22 cellular contexts compared by ENCODE assay signal in genomic region chr13:72804301-72804700, GRCh38. TPM values are rescaled to one million over a fixed set of nuclear protein-coding genes. Genes with fewer than 3 reads are reported as not detected.
DNase-seq lines count a peak whose midpoint lies in the region; ATAC-seq and TF ChIP-seq lines count a peak whose summit lies in the region.
"Had no signal": no experiment of that assay in that cellular context is flagged by ENCODE, and none has a peak within 500 bp of the region (broad histone marks: within the 10 kb centered on the region; RNA-seq: fewer than 3 reads in every experiment).

No MANE protein-coding gene starts in this region.

- H3K27me3 Mint-ChIP-seq in T-helper 2 cell treated with Interferon-gamma antibody and Interleukin-4, amounts not matched to agents 5 μg/mL and 100 μg/mL, for 36 hours (ENCODE audit: low read depth) = no peaks in the 10 kb centered on the region
- H3K27me3 Mint-ChIP-seq in CD4-positive, CD25-positive, alpha-beta regulatory T cell = no peaks in the 10 kb centered on the region
- H3K27me3 Mint-ChIP-seq in GM23338 (ENCODE audit: insufficient read depth, low read depth, poor library complexity) = no peaks in the 10 kb centered on the region
- H3K27me3 Mint-ChIP-seq: IgD-negative memory B cell had no signal

- no peak overlapping the region for H2BK5ac ChIP-seq in mesendoderm (ENCODE audit: low read length)

- H2BK15ac ChIP-seq in mesendoderm (replicated peaks; ENCODE audit: low read depth) = no peak overlapping the region

- TF ChIP-seq CTCF in GM23338 (conservative IDR thresholded peaks at IDR 0.05; ENCODE audit: low read depth in 2 of 2) = no peak

- no peaks in the 10 kb centered on the region for H3K79me1 ChIP-seq in mesendoderm (ENCODE audit: low read length)

- H3K4me3 Mint-ChIP-seq in T-helper 2 cell treated with Interferon-gamma antibody and Interleukin-4, amounts not matched to agents 5 μg/mL and 100 μg/mL, for 36 hours = no peak overlapping the region
- H3K4me3 Mint-ChIP-seq in CD4-positive, CD25-positive, alpha-beta regulatory T cell = no peak overlapping the region
- H3K4me3 Mint-ChIP-seq in GM23338 = no peak overlapping the region
- H3K4me3 Mint-ChIP-seq: IgD-negative memory B cell had no signal

- no peaks in the 10 kb centered on the region for H3F3A ChIP-seq in GM23338 (replicated peaks; ENCODE audit: low read depth)

- no peaks in the 10 kb centered on the region for H3K9me2 ChIP-seq in GM23338 (ENCODE audit: insufficient read depth)

- H4K20me1 ChIP-seq in GM23338 (replicated peaks; ENCODE audit: insufficient read depth) = no peaks in the 10 kb centered on the region

- H3K79me2 ChIP-seq in GM23338 (replicated peaks; ENCODE audit: insufficient read depth) (no peaks in the 10 kb centered on the region), mesendoderm (ENCODE audit: control insufficient read depth, insufficient read depth, low read length) (no peaks in the 10 kb centered on the region)

- no peak overlapping the region for H3K56ac ChIP-seq in mesendoderm (ENCODE audit: low read length)

- H3K4me1 Mint-ChIP-seq in T-helper 2 cell treated with Interferon-gamma antibody and Interleukin-4, amounts not matched to agents 5 μg/mL and 100 μg/mL, for 36 hours (ENCODE audit: low read depth) = no peaks in the 10 kb centered on the region
- H3K4me1 Mint-ChIP-seq in CD4-positive, CD25-positive, alpha-beta regulatory T cell = peaks cover 0 to 25% (median 11%) of the 10 kb centered on the region in 4 donors
- H3K4me1 Mint-ChIP-seq in GM23338 = no peaks in the 10 kb centered on the region
- H3K4me1 Mint-ChIP-seq: IgD-negative memory B cell had no signal

- H3K36me3 Mint-ChIP-seq in T-helper 2 cell treated with Interferon-gamma antibody and Interleukin-4, amounts not matched to agents 5 μg/mL and 100 μg/mL, for 36 hours (ENCODE audit: low read depth) = peaks cover 33% of the 10 kb centered on the region
- H3K36me3 Mint-ChIP-seq in CD4-positive, CD25-positive, alpha-beta regulatory T cell = peaks cover 38% of the 10 kb centered on the region
- peaks cover 23% of the 10 kb centered on the region; the same call in 2 of the 3 replicates for H3K36me3 Mint-ChIP-seq in GM23338 (ENCODE audit: low read depth)

- H4K5ac ChIP-seq in mesendoderm (ENCODE audit: low read length) = no peak overlapping the region

- DNase-seq in T-helper 2 cell treated with Interferon-gamma antibody and Interleukin-4, amounts not matched to agents 5 μg/mL and 100 μg/mL, for 36 hours (ENCODE audit: low spot score) = no peak
- DNase-seq in T-helper 2 cell = no peak
- DNase-seq in CD4-positive, CD25-positive, alpha-beta regulatory T cell = no peak
- no peak for DNase-seq in GM23338 (ENCODE audit: low spot score)
- peak; percentile 85 for DNase-seq in mesendoderm
- DNase-seq in NCI-H748 treated with DMSO at 0.1 percent for 48 hours (lab: John Stamatoyannopoulos, UW) = no peak
- no peak for DNase-seq in occipital lobe (lab: John Stamatoyannopoulos, UW)
- DNase-seq in stimulated activated naive CD4-positive, alpha-beta T cell treated with Interleukin-2 at 50 U/mL for 16 hours (lab: John Stamatoyannopoulos, UW) = no peak
- DNase-seq: ACHN; EL; MV-4-11; NCI-H1105 treated with DMSO at 0.1 percent for 48 hours; NCI-H2029 treated with DMSO at 0.1 percent for 48 hours; NCI-H226; NCI-H510A treated with DMSO at 0.1 percent for 48 hours; NCI-H774; NK-92 treated with Interleukin-12 subunit alpha and Interleukin-12 subunit beta, amount 100 ng/mL, for 24 hours; SHP77 treated with DMSO at 0.1 percent for 48 hours had no signal

- no peaks in the 10 kb centered on the region for H3K9me3 Mint-ChIP-seq in T-helper 2 cell treated with Interferon-gamma antibody and Interleukin-4, amounts not matched to agents 5 μg/mL and 100 μg/mL, for 36 hours
- peaks cover 0 to 2% (median 0%) of the 10 kb centered on the region in 7 donors for H3K9me3 Mint-ChIP-seq in CD4-positive, CD25-positive, alpha-beta regulatory T cell
- H3K9me3 Mint-ChIP-seq in GM23338 = no peaks in the 10 kb centered on the region

- H3K27me3 ChIP-seq in CD4-positive, CD25-positive, alpha-beta regulatory T cell (ENCODE audit: control insufficient read depth, insufficient read depth, low read length) = no peaks in the 10 kb centered on the region
- H3K27me3 ChIP-seq in GM23338 (ENCODE audit: insufficient read depth) = no peaks in the 10 kb centered on the region
- H3K27me3 ChIP-seq in mesendoderm (ENCODE audit: insufficient read depth, low read length, poor library complexity) = no peaks in the 10 kb centered on the region
- H3K27me3 ChIP-seq: BLaER1 had no signal

- H3K4ac ChIP-seq in mesendoderm (ENCODE audit: low read depth, low read length) = no peak overlapping the region

- H3K4me1 ChIP-seq in CD4-positive, CD25-positive, alpha-beta regulatory T cell (ENCODE audit: control insufficient read depth, insufficient read depth, low read length, poor library complexity, severe bottlenecking) = peaks cover 3% of the 10 kb centered on the region
- H3K4me1 ChIP-seq in GM23338 (ENCODE audit: insufficient read depth) = no peaks in the 10 kb centered on the region
- no peaks in the 10 kb centered on the region for H3K4me1 ChIP-seq in mesendoderm (ENCODE audit: control insufficient read depth, low read depth, low read length)
- H3K4me1 ChIP-seq: BLaER1 had no signal

- no peak overlapping the region for H2AK5ac ChIP-seq in mesendoderm (ENCODE audit: low read length)

- H2BK120ac ChIP-seq in mesendoderm (ENCODE audit: low read depth, low read length) = no peak overlapping the region

- peaks cover 34% of the 10 kb centered on the region for H3K36me3 ChIP-seq in CD4-positive, CD25-positive, alpha-beta regulatory T cell (ENCODE audit: control insufficient read depth, insufficient read depth, low read length)
- H3K36me3 ChIP-seq in GM23338 (ENCODE audit: insufficient read depth) (no peaks in the 10 kb centered on the region), mesendoderm (ENCODE audit: control insufficient read depth, insufficient read depth, low read length) (no peaks in the 10 kb centered on the region)

- ATAC-seq in CD4-positive, CD25-positive, alpha-beta regulatory T cell (ENCODE audit: low read depth in 2 of 2) = no peak
- no peak for ATAC-seq in GM23338

- no peak overlapping the region for H4K8ac ChIP-seq in mesendoderm (ENCODE audit: low read depth, low read length)

- H3K9ac ChIP-seq in mesendoderm (ENCODE audit: low read length) = no peak overlapping the region
- H3K9ac ChIP-seq: BLaER1 had no signal

- H3K4me3 ChIP-seq in CD4-positive, CD25-positive, alpha-beta regulatory T cell (ENCODE audit: low read depth, low read length) = no peak overlapping the region
- H3K4me3 ChIP-seq in GM23338 (no peak overlapping the region), mesendoderm (ENCODE audit: low read length) (no peak overlapping the region)
- H3K4me3 ChIP-seq: BLaER1 had no signal

- no peak overlapping the region for H3K23ac ChIP-seq in mesendoderm (ENCODE audit: low read length)

- H3K9me3 ChIP-seq in CD4-positive, CD25-positive, alpha-beta regulatory T cell (ENCODE audit: control insufficient read depth in 2 of 2, low read length in 2 of 2) = no peaks in the 10 kb centered on the region
- H3K9me3 ChIP-seq: BLaER1 had no signal

- no peak overlapping the region for H3K18ac ChIP-seq in mesendoderm (ENCODE audit: low read length)

- no peak overlapping the region for H3K27ac ChIP-seq in CD4-positive, CD25-positive, alpha-beta regulatory T cell (ENCODE audit: insufficient read depth, low read length, poor library complexity, severe bottlenecking)
- H3K27ac ChIP-seq in GM23338 (ENCODE audit: low read depth) = no peak overlapping the region
- H3K27ac ChIP-seq in mesendoderm (ENCODE audit: low read depth, low read length) = no peak overlapping the region
- H3K27ac ChIP-seq: 22Rv1, BLaER1, RWPE1 had no signal

- WGBS in mesendoderm (ENCODE audit: extremely low coverage, insufficient coverage, low lambda C conversion rate) = no CpG with 5 or more reads among the region's 1 CpG

- H3K4me2 ChIP-seq in GM23338 = no peak overlapping the region
- H3K4me2 ChIP-seq in mesendoderm (ENCODE audit: low read length) = no peak overlapping the region
- H3K4me2 ChIP-seq: BLaER1 had no signal

- no peak overlapping the region for H2AFZ ChIP-seq in GM23338

- H3K27ac Mint-ChIP-seq in T-helper 2 cell treated with Interferon-gamma antibody and Interleukin-4, amounts not matched to agents 5 μg/mL and 100 μg/mL, for 36 hours = peak overlapping the region; percentile 4
- peak overlapping the region; percentile 17 to 68 (median 33) for H3K27ac Mint-ChIP-seq in CD4-positive, CD25-positive, alpha-beta regulatory T cell
- peak overlapping the region; percentile 53; the same call in 1 of the 2 replicates for H3K27ac Mint-ChIP-seq in GM23338
- H3K27ac Mint-ChIP-seq: IgD-negative memory B cell had no signal

TF ChIP-seq in GM23338, 12 proteins besides CTCF, POLR2A, EP300 and RAD21 (continues in another document):
- no peak for TF ChIP-seq ZNF114 (CRISPR knock-in tag; IDR thresholded peaks at IDR 0.05)
- TF ChIP-seq ZNF331 (CRISPR knock-in tag; IDR thresholded peaks at IDR 0.05; ENCODE audit: low read depth) = no peak
- TF ChIP-seq JUNB (IDR thresholded peaks at IDR 0.05; ENCODE audit: unreplicated experiment) = no peak
- no peak for TF ChIP-seq ETS1 (IDR thresholded peaks at IDR 0.05)
- TF ChIP-seq POLR2AphosphoS5 (IDR thresholded peaks at IDR 0.05; ENCODE audit: low read depth) = no peak
- no peak for TF ChIP-seq CREB1 (CRISPR knock-in tag; IDR thresholded peaks at IDR 0.05; ENCODE audit: low read depth)
- TF ChIP-seq EZH2 (IDR thresholded peaks at IDR 0.05; ENCODE audit: low read depth, unreplicated experiment) = no peak

RNA-seq across cellular contexts. Expression of gene PIBF1, which starts 22.4 kb away (rescaled TPM):
- total RNA-seq in CD4-positive, CD25-positive, alpha-beta regulatory T cell = 34.1 TPM
- 10 to 100 TPM; 13.6 to 21.4 (median 18.5) TPM for polyA plus RNA-seq in CD4-positive, CD25-positive, alpha-beta regulatory T cell
- 15.6 and 22.6 TPM in 2 replicates for total RNA-seq in GM23338 (2014; rRNA removed; shearing (Covaris generic))
- polyA plus RNA-seq in GM23338 (2016; fragmentation: Nextera tagmentation; extraction: Ambion mirVana) = 11.4 and 14.9 TPM in 2 replicates
- 6.2 TPM for polyA plus RNA-seq in mesendoderm (2013, experiment 1 of 2)
- 6.4 TPM for polyA plus RNA-seq in mesendoderm (2013, experiment 2 of 2)
- total RNA-seq in occipital lobe = 31.5 TPM

RNA-seq across cellular contexts. Expression of gene DIS3, which starts 22.6 kb away (rescaled TPM):
- total RNA-seq in CD4-positive, CD25-positive, alpha-beta regulatory T cell = 46.7 TPM
- polyA plus RNA-seq in CD4-positive, CD25-positive, alpha-beta regulatory T cell = 10 to 100 TPM; 15.1 to 19.3 (median 18.3) TPM
- 43.4 and 45.1 TPM in 2 replicates for total RNA-seq in GM23338 (2014; rRNA removed; shearing (Covaris generic))
- polyA plus RNA-seq in GM23338 (2016; fragmentation: Nextera tagmentation; extraction: Ambion mirVana) = 37.0 and 37.7 TPM in 2 replicates
- polyA plus RNA-seq in mesendoderm (2013, experiment 1 of 2) = 37.5 TPM
- 38.4 TPM for polyA plus RNA-seq in mesendoderm (2013, experiment 2 of 2)
- total RNA-seq in occipital lobe = 45.1 TPM
